In genomic region chr22:37665487-37665886, GRCh38 we compare ENCODE assay signal across 21 cellular contexts.
"Had no signal": no experiment of that assay in that cellular context is flagged by ENCODE, and none has a peak within 500 bp of the region (broad histone marks: within the 10 kb centered on the region; RNA-seq: fewer than 3 reads in every experiment).

No MANE protein-coding gene starts in this region.

- H3K27ac ChIP-seq: adrenal gland had no signal

- FAIRE-seq: TTC549 had no signal

- H3K27me3 ChIP-seq: adrenal gland, Peyer's patch had no signal

- DNase-seq: activated B cell treated with CpG ODN at 0.5 μM for 24 hours; activated CD4-positive, alpha-beta memory T cell treated with anti-CD3 and anti-CD28 coated beads for 36 hours; activated CD4-positive, alpha-beta T cell treated with anti-CD3 and anti-CD28 coated beads, Interleukin-2, amount 10 ng/mL, durations not matched to agents 7 days and 5 days; activated CD8-positive, alpha-beta memory T cell treated with anti-CD3 and anti-CD28 coated beads, Interleukin-2, amount 50 U/mL, for 4 hours; activated naive CD4-positive, alpha-beta T cell treated with anti-CD3 and anti-CD28 coated beads, Interleukin-2, amount 50 U/mL, for 16 hours; activated naive CD8-positive, alpha-beta T cell treated with anti-CD3 and anti-CD28 coated beads, Interleukin-2, amount 10 ng/mL, durations not matched to agents 7 days and 5 days; activated T-cell treated with anti-CD3 and anti-CD28 coated beads, Interleukin-2, amount 50 U/mL, for 72 hours; adrenal gland; central memory CD4-positive, alpha-beta T cell; Kasumi-1; KBM-7; NCI-H146; NCI-H187 treated with DMSO at 0.1 percent for 48 hours; NCI-H2081 treated with DMSO at 0.1 percent for 48 hours; NCI-H446; NCI-H524; Peyer's patch; SIG-M5; T-helper 17 cell; T-helper 9 cell had no signal

- H3K4me3 ChIP-seq: adrenal gland, Peyer's patch had no signal

- H3K9me3 ChIP-seq: adrenal gland, Peyer's patch had no signal

- ATAC-seq: activated T-cell treated with anti-CD3 and anti-CD28 coated beads, Interleukin-2, amount 50 U/mL, for 72 hours; T-helper 17 cell had no signal
